In the genomic region with DNA sequence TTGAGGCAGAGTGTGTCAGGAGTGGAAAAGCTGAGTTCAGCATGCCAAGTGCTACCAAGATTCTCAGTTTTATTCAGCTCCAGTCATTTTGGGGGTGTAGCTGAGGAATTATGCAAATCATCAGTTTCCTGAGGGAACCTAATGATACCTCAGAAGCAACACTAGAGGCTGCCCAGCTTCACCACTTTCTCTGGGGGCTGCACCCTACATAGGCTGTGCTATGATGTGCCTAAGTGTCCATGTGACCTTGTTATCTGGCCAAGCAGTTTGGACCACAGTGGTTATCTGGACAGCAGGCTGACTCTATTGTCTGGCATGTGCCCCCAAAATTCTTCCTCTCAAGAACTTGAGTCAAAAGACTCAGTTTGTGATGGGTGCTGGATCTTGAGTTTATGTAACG, we compare ENCODE assay signal across 19 cellular contexts.
DNase-seq lines count a peak whose midpoint lies in the region; ATAC-seq, FAIRE-seq and TF ChIP-seq lines count a peak whose summit lies in the region.
"Had no signal": no experiment of that assay in that cellular context is flagged by ENCODE, and none has a peak within 500 bp of the region (broad histone marks: within the 10 kb centered on the region; RNA-seq: fewer than 3 reads in every experiment).

No MANE protein-coding gene starts in this region.

- TF ChIP-seq CTCF in GM06990 (IDR thresholded peaks at IDR 0.05; ENCODE audit: insufficient read depth, low read length, poor library complexity, severe bottlenecking) (peak; percentile 20), tibial artery (IDR thresholded peaks at IDR 0.05) (no peak)

- ATAC-seq in GM21825 (IDR thresholded peaks at IDR 0.05; ENCODE audit: unreplicated experiment): peak; percentile 81
- ATAC-seq in HG03159 (IDR thresholded peaks at IDR 0.05; ENCODE audit: unreplicated experiment): peak; percentile 65
- no peak for ATAC-seq in HG03521 (IDR thresholded peaks at IDR 0.05; ENCODE audit: unreplicated experiment)
- ATAC-seq: A549, lower lobe of right lung had no signal

- H3K36me3 ChIP-seq in GM06990 (ENCODE audit: control insufficient read depth, insufficient read depth, low read length): no peaks in the 10 kb centered on the region
- no peaks in the 10 kb centered on the region for H3K36me3 ChIP-seq in tibial artery
- H3K36me3 ChIP-seq: cardiac muscle cell, lower lobe of right lung, neutrophil, transverse colon had no signal

- intact Hi-C loops in tibial artery (cut with DNase I; ENCODE audit: low total_unique reads): no loop called here

- no peak overlapping the region for H3K27ac ChIP-seq in tibial artery
- H3K27ac ChIP-seq: A549, cardiac muscle cell, lower lobe of right lung, neutrophil, transverse colon had no signal

- peak; percentile 76 for FAIRE-seq in GM19239 (lab: Jason Lieb, UNC)
- FAIRE-seq: A549, D721Med, RCC 7860, small intestine had no signal

- H3K27me3 ChIP-seq in GM06990 (replicated peaks; ENCODE audit: control insufficient read depth, insufficient read depth, low read length) (no peaks in the 10 kb centered on the region), tibial artery (no peaks in the 10 kb centered on the region)
- H3K27me3 ChIP-seq: cardiac muscle cell, neutrophil, transverse colon had no signal

- no peak overlapping the region for H3K4me3 ChIP-seq in GM06990 (replicated peaks; ENCODE audit: low read depth, low read length)
- H3K4me3 ChIP-seq in tibial artery: no peak overlapping the region
- H3K4me3 ChIP-seq: A549, cardiac muscle cell, lower lobe of right lung, transverse colon had no signal

- DNase-seq in GM06990 (ENCODE audit: extremely low read depth, insufficient read length) (peak; percentile 38), GM19239 (ENCODE audit: insufficient read length, low spot score) (no peak), CD1c-positive myeloid dendritic cell (ENCODE audit: extremely low spot score) (no peak), tibial artery (no peak)
- DNase-seq in stimulated activated CD4-positive, alpha-beta T cell treated with anti-CD3 and anti-CD28 coated beads, Interleukin-2, amount 100 ng/mL, for 48 hours: no peak
- DNase-seq: activated CD4-positive, alpha-beta T cell treated with anti-CD3 and anti-CD28 coated beads, Interleukin-2, amount 10 ng/mL, durations not matched to agents 7 days and 5 days; hippocampal formation; lower lobe of right lung; MV-4-11; small intestine; transverse colon had no signal

- no peaks in the 10 kb centered on the region for H3K9me3 ChIP-seq in tibial artery
- H3K9me3 ChIP-seq: A549, lower lobe of right lung, neutrophil, transverse colon had no signal

- peaks cover 0 to 18% (median 0%) of the 10 kb centered on the region in 4 donors for H3K4me1 ChIP-seq in tibial artery
- H3K4me1 ChIP-seq: A549, lower lobe of right lung, transverse colon had no signal
